Comparison of ENCODE assay signal across 1 cellular context in the genomic region with DNA sequence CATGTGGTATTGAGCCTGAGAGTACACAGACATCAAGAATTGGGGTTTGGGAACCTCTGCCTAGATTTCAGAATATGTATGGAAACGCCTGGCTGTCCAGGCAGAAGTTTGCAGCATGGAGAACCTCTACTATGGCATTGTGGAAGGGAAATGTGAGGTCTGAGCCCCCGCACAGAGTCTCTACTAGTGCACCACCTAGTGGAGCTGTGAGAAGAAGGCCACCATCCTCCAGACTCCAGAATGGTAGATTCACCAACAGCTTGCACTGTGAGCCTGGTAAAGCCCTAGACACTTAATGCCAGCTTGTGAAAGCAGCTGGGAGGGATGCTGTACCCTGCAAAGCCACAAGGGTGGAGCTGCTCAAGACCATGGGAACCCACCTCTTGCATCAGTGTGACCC.
TF ChIP-seq lines count a peak whose summit lies in the region.

No MANE protein-coding gene starts in this region.

TF ChIP-seq in H1, 55 proteins besides CTCF, POLR2A, EP300 and RAD21:
- TF ChIP-seq TAF1 (IDR thresholded peaks at IDR 0.05; ENCODE audit: low read depth, low read length) = no peak
- no peak for TF ChIP-seq POU5F1 (IDR thresholded peaks at IDR 0.05; ENCODE audit: low read depth, low read length)
- TF ChIP-seq RNF2 (IDR thresholded peaks at IDR 0.05; ENCODE audit: borderline replicate concordance, low read depth, low read length, missing control alignments, poor library complexity, severe bottlenecking) = no peak
- TF ChIP-seq SRF (IDR thresholded peaks at IDR 0.05; ENCODE audit: low read depth, low read length) = no peak
- TF ChIP-seq EZH2 (IDR thresholded peaks at IDR 0.05; ENCODE audit: low read depth, low read length, severe bottlenecking) = no peak
- TF ChIP-seq HDAC2 (IDR thresholded peaks at IDR 0.05; ENCODE audit: borderline replicate concordance in 1 of 2, low read depth in 2 of 2, low read length in 2 of 2) = no peak
- no peak for TF ChIP-seq PHF8 (conservative IDR thresholded peaks at IDR 0.05; ENCODE audit: low read depth, low read length)
- no peak for TF ChIP-seq CEBPB (IDR thresholded peaks at IDR 0.05; ENCODE audit: low read depth, low read length)
- TF ChIP-seq MAFK (IDR thresholded peaks at IDR 0.05; ENCODE audit: low read depth, low read length) = no peak
- no peak for TF ChIP-seq ASH2L (IDR thresholded peaks at IDR 0.05; ENCODE audit: low read length)
- TF ChIP-seq, protein P1, sequence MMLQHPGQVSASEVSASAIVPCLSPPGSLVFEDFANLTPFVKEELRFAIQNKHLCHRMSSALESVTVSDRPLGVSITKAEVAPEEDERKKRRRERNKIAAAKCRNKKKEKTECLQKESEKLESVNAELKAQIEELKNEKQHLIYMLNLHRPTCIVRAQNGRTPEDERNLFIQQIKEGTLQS (IDR thresholded peaks at IDR 0.05; ENCODE audit: insufficient read depth, low read depth, low read length) = no peak
